ENCODE assay signal across 8 cellular contexts in the genomic region with DNA sequence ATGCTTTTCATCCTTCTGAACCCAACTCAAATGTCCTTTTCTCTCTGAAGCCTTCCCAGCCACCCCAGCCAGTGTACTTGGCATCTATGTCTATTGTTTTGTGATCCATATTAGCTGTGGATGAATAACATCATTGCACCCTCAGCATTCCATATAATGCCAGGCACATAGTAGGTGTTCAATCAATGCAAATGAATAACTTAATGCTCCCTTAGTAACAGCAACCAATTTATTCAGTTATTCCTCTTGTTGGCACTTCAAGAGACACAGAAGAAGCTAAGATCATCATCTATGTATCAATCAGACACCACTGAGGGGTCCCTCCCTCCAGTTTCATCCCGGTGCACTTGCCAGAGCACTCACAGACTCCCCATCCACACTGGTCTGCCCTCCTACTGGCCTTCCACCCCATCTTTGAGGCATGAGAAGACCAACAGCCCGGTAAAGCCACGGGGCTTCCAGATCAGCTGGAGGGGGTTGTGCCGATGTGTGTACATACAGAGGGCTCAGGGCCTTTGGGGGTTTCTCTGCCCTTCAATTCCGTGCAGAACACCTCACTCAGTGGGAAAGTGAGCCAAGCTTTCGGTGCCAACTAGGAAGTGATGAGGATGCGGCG. TPM values are rescaled to one million over a fixed set of nuclear protein-coding genes. Genes with fewer than 3 reads are reported as not detected.
DNase-seq lines count a peak whose midpoint lies in the region; ATAC-seq and TF ChIP-seq lines count a peak whose summit lies in the region.

No MANE protein-coding gene starts in this region.

- H3K4me1 ChIP-seq in muscle layer of duodenum (ENCODE audit: control insufficient read depth in 1 of 2, insufficient read depth in 2 of 2, low read length in 2 of 2): peaks cover 22 to 71% of the 10 kb centered on the region in 2 donors

- H3K4me3 ChIP-seq in AG04450 (ENCODE audit: low read depth, low read length) (peak overlapping the region; percentile 75), muscle layer of duodenum (ENCODE audit: low read depth in 1 of 2, low read length in 2 of 2) (peak overlapping the region; percentile 78 to 93)

- ATAC-seq in HG03469 (IDR thresholded peaks at IDR 0.05; ENCODE audit: unreplicated experiment): no peak

- in situ Hi-C loops in KBM-7 (cut with MboI; ENCODE audit: low pct_unique_long_range_greater_than_20kb, low sequenced_read_pairs): loop anchor here (10.0 to 25.0 kb wide), 2 partner anchors 111 to 263 kb away; a partner anchor contains a TSS

- H3K9me3 ChIP-seq in AG04450 (ENCODE audit: control insufficient read depth, insufficient read depth, low read length) (peaks cover 5% of the 10 kb centered on the region; the same call in 1 of the 2 replicates), muscle layer of duodenum (ENCODE audit: control insufficient read depth in 1 of 2, low read length in 2 of 2) (no peaks in the 10 kb centered on the region)

- POLR2A ChIA-PET in AG04450 (lab: Yijun Ruan, JAX): no interaction called here

- DNase-seq in AG04450 (ENCODE audit: low read depth, low spot score) (no peak), KBM-7 (peak; percentile 16), caudate nucleus (lab: John Stamatoyannopoulos, UW) (peak in 2 of 61 donors; percentile 13 to 38), AG20443 (ENCODE audit: low spot score) (no peak), CD1c-positive myeloid dendritic cell (ENCODE audit: extremely low spot score) (no peak), medulla oblongata (ENCODE audit: extremely low spot score) (no peak)

- H3K36me3 ChIP-seq in muscle layer of duodenum (ENCODE audit: control insufficient read depth in 1 of 2, insufficient read depth in 2 of 2, low read length in 2 of 2): no peaks in the 10 kb centered on the region

- no peaks in the 10 kb centered on the region for H3K27me3 ChIP-seq in AG04450 (ENCODE audit: control insufficient read depth, insufficient read depth, low read length)
- no peaks in the 10 kb centered on the region for H3K27me3 ChIP-seq in muscle layer of duodenum (ENCODE audit: low read depth, low read length)

- CTCF ChIA-PET in AG04450 (lab: Charles Lee): interaction anchor here (0.6 to 3.4 kb wide), 4 partner anchors 127 to 261 kb away, joined by 3 to 28 read pairs (median 10); a partner anchor contains a TSS

- H3K27ac ChIP-seq in AG04450 (ENCODE audit: low read depth, low read length): no peak overlapping the region
- peak overlapping the region; percentile 92 for H3K27ac ChIP-seq in caudate nucleus (ENCODE audit: low read depth, low read length)
- H3K27ac ChIP-seq in muscle layer of duodenum (ENCODE audit: low read length): peak overlapping the region; percentile 74

- no peak for TF ChIP-seq CTCF in AG04450 (IDR thresholded peaks at IDR 0.05; ENCODE audit: low read depth, low read length)

RNA-seq across cellular contexts. Expression of a gene that starts 2.4 kb away (rescaled TPM):
- 14.6 and 15.0 TPM in 2 replicates for polyA plus RNA-seq in AG04450 (2011; rRNA removed)
- polyA minus RNA-seq in AG04450 (2011; rRNA and poly(A)+ RNA removed): 35.0 and 49.1 TPM in 2 replicates
